ENCODE assay signal across 8 cellular contexts in genomic region chr6:42727084-42727601, GRCh38. TPM values are rescaled to one million over a fixed set of nuclear protein-coding genes. Genes with fewer than 3 reads are reported as not detected.
DNase-seq lines count a peak whose midpoint lies in the region; ATAC-seq, FAIRE-seq and TF ChIP-seq lines count a peak whose summit lies in the region.

No MANE protein-coding gene starts in this region.

- peak overlapping the region; percentile 95 for H3K56ac ChIP-seq in IMR-90 (ENCODE audit: extremely low read depth, insufficient read depth, low read length)

- dilution Hi-C loops in IMR-90 (cut with HindIII; ENCODE audit: low sequenced_read_pairs, unreplicated experiment) = no loop called here

- in situ Hi-C loops in IMR-90 (cut with MboI; ENCODE audit: low sequenced_read_pairs) = no loop called here

- peaks cover 6% of the 10 kb centered on the region; the same call in 1 of the 2 replicates for H3K9me1 ChIP-seq in IMR-90 (ENCODE audit: insufficient read depth, low read length)

- H4K5ac ChIP-seq in IMR-90 (ENCODE audit: low read depth, low read length) = peak overlapping the region; percentile 99

- H3K36me3 ChIP-seq in CD4-positive, alpha-beta memory T cell (ENCODE audit: insufficient read depth, low read length) = no peaks in the 10 kb centered on the region
- H3K36me3 ChIP-seq in IMR-90 (ENCODE audit: control insufficient read depth, insufficient read depth, low read length) = peaks cover under 1% of the 10 kb centered on the region
- H3K36me3 ChIP-seq in bronchial epithelial cell (ENCODE audit: control insufficient read depth, insufficient read depth, low read length) = no peaks in the 10 kb centered on the region
- H3K36me3 ChIP-seq in mesenchymal stem cell (ENCODE audit: control insufficient read depth in 1 of 2, insufficient read depth in 2 of 2, low read depth in 1 of 2, low read length in 2 of 2) = no peaks in the 10 kb centered on the region
- H3K36me3 ChIP-seq in thyroid gland = no peaks in the 10 kb centered on the region

- peak overlapping the region; percentile 93; the same call in 2 of the 3 replicates for H2BK15ac ChIP-seq in IMR-90 (ENCODE audit: low read depth, low read length)
- no peak overlapping the region for H2BK15ac ChIP-seq in mesenchymal stem cell (ENCODE audit: low read depth, poor library complexity, severe bottlenecking)

- POLR2A ChIA-PET in CD4-positive, alpha-beta memory T cell (lab: Charles Lee; ENCODE audit: partially characterized antibody) = interaction anchor here (0.6 to 6.3 kb wide), 19 partner anchors 19 to 170 kb away, joined by 3 to 169 read pairs (median 4); partner anchors contain the start of genes BICRAL, RPL7L1, TBCC and UBR2
- POLR2A ChIA-PET in IMR-90 (lab: Charles Lee; ENCODE audit: unreplicated experiment) = interaction anchor here (0.6 kb wide), 1 partner anchor 56 kb away, joined by 3 read pairs; no protein-coding TSS in a partner anchor

- H3K27me3 ChIP-seq in CD4-positive, alpha-beta memory T cell (ENCODE audit: insufficient read depth, low read length) = no peaks in the 10 kb centered on the region
- H3K27me3 ChIP-seq in IMR-90 (ENCODE audit: control insufficient read depth, insufficient read depth, low read length) (no peaks in the 10 kb centered on the region), bronchial epithelial cell (ENCODE audit: control insufficient read depth, insufficient read depth, low read length) (no peaks in the 10 kb centered on the region), mesenchymal stem cell (ENCODE audit: control insufficient read depth in 1 of 2, insufficient read depth in 1 of 2, low read length in 2 of 2) (no peaks in the 10 kb centered on the region), thyroid gland (no peaks in the 10 kb centered on the region)

- H3K14ac ChIP-seq in IMR-90 (replicated peaks; ENCODE audit: low read depth, low read length) (peak overlapping the region; percentile 97), mesenchymal stem cell (ENCODE audit: low read length in 2 of 2) (no peak overlapping the region)

- H3K4me1 Mint-ChIP-seq in CD4-positive, alpha-beta memory T cell = peaks cover 11 to 24% (median 18%) of the 10 kb centered on the region in 4 donors

- H3K79me1 ChIP-seq in IMR-90 (ENCODE audit: low read depth in 1 of 2, low read length in 2 of 2) (peaks cover 0 to 9% of the 10 kb centered on the region in 2 experiments; a peak in 2 of 4 replicates), mesenchymal stem cell (replicated peaks; ENCODE audit: low read length, poor library complexity, severe bottlenecking) (no peaks in the 10 kb centered on the region)

- H2AFZ ChIP-seq in IMR-90 (replicated peaks; ENCODE audit: low read length, poor library complexity) (peak overlapping the region; percentile 93), mesenchymal stem cell (ENCODE audit: low read depth, low read length) (no peak overlapping the region)

- H3K9ac ChIP-seq in IMR-90 (ENCODE audit: low read depth, low read length) (peak overlapping the region; percentile 82), mesenchymal stem cell (ENCODE audit: low read length) (peak overlapping the region; percentile 90)

- TF ChIP-seq POLR2A in IMR-90 (IDR thresholded peaks at IDR 0.05; ENCODE audit: low read depth, low read length) = no peak
- TF ChIP-seq POLR2A in thyroid gland (IDR thresholded peaks at IDR 0.05) = no peak

- H4K8ac ChIP-seq in IMR-90 (ENCODE audit: low read depth in 2 of 2, low read length in 2 of 2) (peak overlapping the region; percentile 68 to 99), mesenchymal stem cell (ENCODE audit: low read length) (no peak overlapping the region)

- H3K4me1 ChIP-seq in CD4-positive, alpha-beta memory T cell (ENCODE audit: insufficient read depth, low read length) = peaks cover 16% of the 10 kb centered on the region
- H3K4me1 ChIP-seq in IMR-90 (ENCODE audit: control insufficient read depth, insufficient read depth, low read length) = peaks cover 9% of the 10 kb centered on the region
- H3K4me1 ChIP-seq in mesenchymal stem cell (ENCODE audit: control insufficient read depth, insufficient read depth, low read depth, low read length) = no peaks in the 10 kb centered on the region
- peaks cover 6 to 13% of the 10 kb centered on the region in 2 donors for H3K4me1 ChIP-seq in thyroid gland

- TF ChIP-seq RAD21 in IMR-90 (IDR thresholded peaks at IDR 0.05; ENCODE audit: low read length) = no peak

- H4K91ac ChIP-seq in IMR-90 (ENCODE audit: insufficient read depth, low read depth, low read length) (peak overlapping the region; percentile 83), mesenchymal stem cell (ENCODE audit: low read length) (no peak overlapping the region)

- H3K27me3 Mint-ChIP-seq in CD4-positive, alpha-beta memory T cell = no peaks in the 10 kb centered on the region

- CTCF ChIA-PET in CD4-positive, alpha-beta memory T cell (lab: Charles Lee; ENCODE audit: partially characterized antibody) = interaction anchor here (0.6 to 6.9 kb wide), 28 partner anchors 11 to 361 kb away, joined by 3 to 96 read pairs (median 5); partner anchors contain the start of genes BICRAL, RPL7L1 and TBCC
- CTCF ChIA-PET in IMR-90 (lab: Yijun Ruan, JAX) = interaction anchor here (0.6 to 2.3 kb wide), 4 partner anchors 11 to 146 kb away, joined by 3 to 9 read pairs (median 6); no protein-coding TSS in a partner anchor

- H2AK9ac ChIP-seq in IMR-90 (replicated peaks; ENCODE audit: low read depth, low read length, poor library complexity) = peak overlapping the region; percentile 86

- H4K20me1 ChIP-seq in IMR-90 (ENCODE audit: insufficient read depth, low read length) = no peaks in the 10 kb centered on the region

- peak overlapping the region; percentile 93 for H2BK20ac ChIP-seq in IMR-90 (ENCODE audit: low read depth, low read length)

- BruUV-seq in IMR-90 (replicated peaks; lab: Mats Ljungman, UMichigan) = no TSS peak

- TF ChIP-seq CTCF in IMR-90 (conservative IDR thresholded peaks at IDR 0.05; ENCODE audit: low read depth, low read length) (no peak), bronchial epithelial cell (IDR thresholded peaks at IDR 0.05; ENCODE audit: insufficient read depth, low read length, severe bottlenecking) (no peak), thyroid gland (IDR thresholded peaks at IDR 0.05) (no peak)

- H3K9me3 ChIP-seq in CD4-positive, alpha-beta memory T cell (ENCODE audit: control insufficient read depth in 1 of 2, low read length in 2 of 2) = no peaks in the 10 kb centered on the region
- H3K9me3 ChIP-seq in IMR-90 (ENCODE audit: control insufficient read depth, insufficient read depth, low read length) (no peaks in the 10 kb centered on the region), mesenchymal stem cell (ENCODE audit: control insufficient read depth, low read length) (no peaks in the 10 kb centered on the region), thyroid gland (no peaks in the 10 kb centered on the region)

- DNase-seq in CD4-positive, alpha-beta memory T cell = no peak
- peak; percentile 21 for DNase-seq in IMR-90
- DNase-seq in bronchial epithelial cell (ENCODE audit: low read depth) = no peak
- DNase-seq in mesenchymal stem cell = no peak
- peak in 1 of 2 donors; percentile 35 for DNase-seq in thyroid gland
- no peak for DNase-seq in UCSD-AML1 (lab: John Stamatoyannopoulos, UW; ENCODE audit: unreplicated experiment)

- peak overlapping the region; percentile 86 to 99 (median 98) for H3K27ac Mint-ChIP-seq in CD4-positive, alpha-beta memory T cell

- H2AK5ac ChIP-seq in IMR-90 (ENCODE audit: low read depth, low read length) = peak overlapping the region; percentile 71; the same call in 1 of the 2 replicates
- H2AK5ac ChIP-seq in mesenchymal stem cell (ENCODE audit: low read length, severe bottlenecking) = no peak overlapping the region

- H3K4me2 ChIP-seq in IMR-90 (ENCODE audit: low read depth, low read length) (peak overlapping the region; percentile 90), mesenchymal stem cell (ENCODE audit: low read length, poor library complexity, severe bottlenecking) (no peak overlapping the region)

- peak overlapping the region; percentile 53 to 55 for H3K4me3 ChIP-seq in CD4-positive, alpha-beta memory T cell (ENCODE audit: low read length in 2 of 2)
- peak overlapping the region; percentile 43 for H3K4me3 ChIP-seq in IMR-90 (ENCODE audit: insufficient read depth, low read depth, low read length)
- H3K4me3 ChIP-seq in bronchial epithelial cell (ENCODE audit: low read depth, low read length) = peak overlapping the region; percentile 43
- H3K4me3 ChIP-seq in mesenchymal stem cell (ENCODE audit: insufficient read depth in 1 of 2, low read depth in 1 of 2, low read length in 2 of 2) = peak overlapping the region in 1 of 2 experiments; percentile 66
- peak overlapping the region; percentile 2 to 24 (median 22) for H3K4me3 ChIP-seq in thyroid gland (replicated peaks in 1 of 3)

- intact Hi-C loops in CD4-positive, alpha-beta memory T cell (cut with micrococcal nuclease) = loop anchor here (5.0 kb wide), 1 partner anchor 35 kb away; no protein-coding TSS in a partner anchor
- intact Hi-C loops in IMR-90 (cut with micrococcal nuclease) = loop anchor here (2.0 kb wide), 1 partner anchor 56 kb away; the partner anchor contains the start of gene BICRAL
- intact Hi-C loops in thyroid gland (cut with DNase I) = loop anchor here (2.0 to 10.0 kb wide), 2 partner anchors 66 to 148 kb away; partner anchors contain the start of gene RPL7L1

- H3K4me3 Mint-ChIP-seq in CD4-positive, alpha-beta memory T cell = peak overlapping the region; percentile 83 to 98 (median 92)

- no peaks in the 10 kb centered on the region for H3K36me3 Mint-ChIP-seq in CD4-positive, alpha-beta memory T cell

- 18% methylated on average over 51 of the region's 51 CpGs; no CpG with 5 or more reads in 1 of the 2 experiments for WGBS in IMR-90 (ENCODE audit: extremely low coverage in 2 of 2, insufficient read length in 1 of 2), 2 experiments
- WGBS in mesenchymal stem cell = 96% methylated on average over 51 of the region's 51 CpGs
- 24 to 32% methylated on average over 34 to 42 of the region's 51 CpGs for WGBS in thyroid gland, 2 donors

- no peak for FAIRE-seq in bronchial epithelial cell (lab: Jason Lieb, UNC)

- peak overlapping the region; percentile 69 for H3K27ac ChIP-seq in CD4-positive, alpha-beta memory T cell (ENCODE audit: low read depth, low read length)
- H3K27ac ChIP-seq in IMR-90 (ENCODE audit: insufficient read depth, low read length) (peak overlapping the region; percentile 92), mesenchymal stem cell (ENCODE audit: low read length, poor library complexity, severe bottlenecking) (no peak overlapping the region), thyroid gland (peak overlapping the region; percentile 73 to 88 (median 78))

- peak overlapping the region; percentile 97 for H3K18ac ChIP-seq in IMR-90 (ENCODE audit: low read depth, low read length)
- no peak overlapping the region for H3K18ac ChIP-seq in mesenchymal stem cell (ENCODE audit: low read depth in 1 of 2, low read length in 2 of 2)

- H3K23ac ChIP-seq in IMR-90 (ENCODE audit: low read depth, low read length) (peak overlapping the region; percentile 98), mesenchymal stem cell (ENCODE audit: low read length in 2 of 2) (no peak overlapping the region)

- ATAC-seq in IMR-90 (ENCODE audit: low read depth) (peak; percentile 41), GM19023 (IDR thresholded peaks at IDR 0.05; ENCODE audit: unreplicated experiment) (no peak), GM21381 (IDR thresholded peaks at IDR 0.05; ENCODE audit: unreplicated experiment) (no peak)

- H2BK12ac ChIP-seq in mesenchymal stem cell (ENCODE audit: low read length in 2 of 2) = peak overlapping the region in 1 of 2 experiments; percentile 22

- H3K4ac ChIP-seq in IMR-90 (ENCODE audit: low read depth, low read length) (peak overlapping the region; percentile 86), mesenchymal stem cell (ENCODE audit: low read depth in 1 of 2, low read length in 2 of 2) (no peak overlapping the region)

- H2BK5ac ChIP-seq in IMR-90 (ENCODE audit: low read depth, low read length, poor library complexity, severe bottlenecking) = peak overlapping the region; percentile 87
- H2BK5ac ChIP-seq in mesenchymal stem cell (ENCODE audit: low read depth, low read length, poor library complexity, severe bottlenecking) = no peak overlapping the region

- H3K9me3 Mint-ChIP-seq in CD4-positive, alpha-beta memory T cell = no peaks in the 10 kb centered on the region

- H2BK120ac ChIP-seq in IMR-90 (ENCODE audit: low read depth, low read length) (peak overlapping the region; percentile 94), mesenchymal stem cell (ENCODE audit: low read depth, low read length) (no peak overlapping the region)

RNA-seq across cellular contexts. Expression of gene PRPH2, which starts 4.7 kb away (rescaled TPM):
- not detected for total RNA-seq in CD4-positive, alpha-beta memory T cell
- under 1 TPM in 1 of 2 donors, not detected in 1; 0.11 TPM for polyA plus RNA-seq in CD4-positive, alpha-beta memory T cell
- 0.83 and 1.1 TPM in 2 replicates for total RNA-seq in IMR-90 (2012; rRNA removed)
- polyA plus RNA-seq in IMR-90 (2012; rRNA removed) = 0.90 and 1.0 TPM in 2 replicates
- polyA plus RNA-seq in IMR-90 (2012; cell fraction: cytosol; rRNA removed) = 0.52 and 0.59 TPM in 2 replicates
- 1.2 and 1.9 TPM in 2 replicates for polyA plus RNA-seq in IMR-90 (2012; cell fraction: nucleus; rRNA removed; ENCODE audit: low replicate concordance)
- under 0.01 TPM in 1 of 2 replicates, not detected in the other for total RNA-seq in bronchial epithelial cell
- polyA plus RNA-seq in mesenchymal stem cell (2013, experiment 1 of 2) = 0.03 TPM
- 0.07 TPM for polyA plus RNA-seq in mesenchymal stem cell (2013, experiment 2 of 2)
- 10 to 100 TPM in 1 of 4 donors, 1 to 10 TPM in 2, under 1 TPM in 1; 0.59 to 11.4 (median 3.6) TPM for total RNA-seq in thyroid gland

RNA-seq across cellular contexts. Expression of gene TBCC, which starts 18.8 kb away (rescaled TPM):
- total RNA-seq in CD4-positive, alpha-beta memory T cell = 10 to 100 TPM; 57.4 to 64.4 TPM
- 100 to 1,000 TPM in 1 of 2 donors, 10 to 100 TPM in 1; 75.6 to 138 TPM for polyA plus RNA-seq in CD4-positive, alpha-beta memory T cell
- total RNA-seq in IMR-90 (2012; rRNA removed) = 32.6 and 33.9 TPM in 2 replicates
- polyA plus RNA-seq in IMR-90 (2012; rRNA removed) = 20.2 and 23.0 TPM in 2 replicates
- 15.0 and 20.0 TPM in 2 replicates for polyA plus RNA-seq in IMR-90 (2012; cell fraction: cytosol; rRNA removed)
- polyA plus RNA-seq in IMR-90 (2012; cell fraction: nucleus; rRNA removed; ENCODE audit: low replicate concordance) = 8.4 and 10.7 TPM in 2 replicates
- total RNA-seq in bronchial epithelial cell = 31.0 and 36.6 TPM in 2 replicates
- 20.5 TPM for polyA plus RNA-seq in mesenchymal stem cell (2013, experiment 1 of 2)
- polyA plus RNA-seq in mesenchymal stem cell (2013, experiment 2 of 2) = 22.6 TPM
- 10 to 100 TPM; 37.2 to 48.9 (median 48.4) TPM for total RNA-seq in thyroid gland

RNA-seq across cellular contexts. Expression of gene BICRAL, which starts 54.7 kb away (rescaled TPM):
- total RNA-seq in CD4-positive, alpha-beta memory T cell = 10 to 100 TPM; 36.4 to 38.5 TPM
- 1 to 10 TPM; 2.4 to 6.1 TPM for polyA plus RNA-seq in CD4-positive, alpha-beta memory T cell
- total RNA-seq in IMR-90 (2012; rRNA removed) (4.7 and 6.1 TPM in 2 replicates), bronchial epithelial cell (3.1 and 3.9 TPM in 2 replicates), thyroid gland (10 to 100 TPM; 19.9 to 24.5 (median 23.6) TPM)
- 3.9 and 4.0 TPM in 2 replicates for polyA plus RNA-seq in IMR-90 (2012; rRNA removed)
- 1.3 and 1.7 TPM in 2 replicates for polyA plus RNA-seq in IMR-90 (2012; cell fraction: cytosol; rRNA removed)
- 3.4 and 9.8 TPM in 2 replicates for polyA plus RNA-seq in IMR-90 (2012; cell fraction: nucleus; rRNA removed; ENCODE audit: low replicate concordance)
- polyA plus RNA-seq in mesenchymal stem cell (2013, experiment 1 of 2) = 3.9 TPM
- polyA plus RNA-seq in mesenchymal stem cell (2013, experiment 2 of 2) = 3.5 TPM
